Comparison of ENCODE assay signal across 8 cellular contexts in the genomic region with DNA sequence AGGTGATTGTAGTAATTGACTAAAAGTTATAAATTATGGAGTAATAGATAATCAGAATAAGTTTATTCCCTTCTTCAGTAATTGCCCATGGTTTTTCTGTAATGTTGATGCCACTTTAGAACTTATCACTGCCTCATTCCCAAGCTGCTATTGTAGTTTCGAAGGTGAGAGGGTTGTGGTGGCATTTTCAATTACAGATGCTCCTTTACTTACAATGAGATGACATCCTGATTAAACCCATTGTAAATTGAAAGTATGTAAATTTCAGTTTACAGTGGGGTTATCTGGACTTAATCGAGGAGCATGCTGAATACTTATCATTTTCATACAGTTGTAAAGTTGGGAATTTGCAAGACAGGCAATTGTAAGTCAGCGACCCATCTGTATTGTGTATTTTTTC. TPM values are rescaled to one million over a fixed set of nuclear protein-coding genes. Genes with fewer than 3 reads are reported as not detected.
A peak's percentile ranks its signal among the peaks of the same experiment; 100 is the strongest.
DNase-seq lines count a peak whose midpoint lies in the region; ATAC-seq and TF ChIP-seq lines count a peak whose summit lies in the region.

No MANE protein-coding gene starts in this region.

- H2AFZ ChIP-seq in Loucy (ENCODE audit: low read length): no peak overlapping the region

- H3K9me3 ChIP-seq in CD4-positive, alpha-beta memory T cell (ENCODE audit: control insufficient read depth in 1 of 2, low read length in 2 of 2): no peaks in the 10 kb centered on the region
- H3K9me3 ChIP-seq in Loucy (ENCODE audit: insufficient read depth, low read depth, low read length): no peaks in the 10 kb centered on the region

- no peak for DNase-seq in CD4-positive, alpha-beta memory T cell
- no peak for DNase-seq in effector memory CD8-positive, alpha-beta T cell
- DNase-seq in nephron progenitor cell (no peak), hypothalamus (lab: John Stamatoyannopoulos, UW) (no peak), NCI-H2107 treated with DMSO at 0.1 percent for 48 hours (lab: John Stamatoyannopoulos, UW; ENCODE audit: unreplicated experiment) (no peak)

- H3K4me1 ChIP-seq in CD4-positive, alpha-beta memory T cell (ENCODE audit: insufficient read depth, low read length): peaks cover 82% of the 10 kb centered on the region
- H3K4me1 ChIP-seq in Loucy (ENCODE audit: insufficient read depth, low read length, poor library complexity, severe bottlenecking): peaks cover 70% of the 10 kb centered on the region

- POLR2A ChIA-PET in CD4-positive, alpha-beta memory T cell (lab: Charles Lee; ENCODE audit: partially characterized antibody): interaction anchor here (1.8 to 14.2 kb wide), 4 partner anchors 12 to 30 kb away, joined by 4 to 453 read pairs (median 179); partner anchors contain the start of gene ANKRD12

- peaks cover 72% of the 10 kb centered on the region for H4K20me1 ChIP-seq in Loucy (ENCODE audit: insufficient read depth, low read length, poor library complexity, severe bottlenecking)

- H3K27me3 Mint-ChIP-seq in CD4-positive, alpha-beta memory T cell: no peaks in the 10 kb centered on the region
- H3K27me3 Mint-ChIP-seq in effector memory CD8-positive, alpha-beta T cell: no peaks in the 10 kb centered on the region
- peaks cover 3% of the 10 kb centered on the region for H3K27me3 Mint-ChIP-seq in nephron progenitor cell (ENCODE audit: low read depth, poor library complexity)

- CTCF ChIA-PET in CD4-positive, alpha-beta memory T cell (lab: Charles Lee; ENCODE audit: partially characterized antibody): interaction anchor here (1.0 to 4.6 kb wide), 6 partner anchors 11 to 36 kb away, joined by 3 to 67 read pairs (median 5); partner anchors contain the start of gene ANKRD12

- H3K4me2 ChIP-seq in Loucy (ENCODE audit: low read depth, low read length, poor library complexity, severe bottlenecking): peak overlapping the region; percentile 98

- intact Hi-C loops in CD4-positive, alpha-beta memory T cell (cut with micrococcal nuclease): no loop called here

- no peak for ATAC-seq in effector memory CD8-positive, alpha-beta T cell (replicated peaks)
- ATAC-seq in HG03354 (IDR thresholded peaks at IDR 0.05; ENCODE audit: poor library complexity, severe bottlenecking, unreplicated experiment) (no peak), HG03159 (IDR thresholded peaks at IDR 0.05; ENCODE audit: unreplicated experiment) (no peak)

- H3K36me3 ChIP-seq in CD4-positive, alpha-beta memory T cell (ENCODE audit: insufficient read depth, low read length): peaks cover 4% of the 10 kb centered on the region
- no peaks in the 10 kb centered on the region for H3K36me3 ChIP-seq in Loucy (ENCODE audit: insufficient read depth, low read length)

- no peaks in the 10 kb centered on the region for H3K9me2 ChIP-seq in Loucy (replicated peaks; ENCODE audit: low read depth, low read length)

- H3K9ac ChIP-seq in Loucy (ENCODE audit: low read depth, low read length, poor library complexity, severe bottlenecking): peak overlapping the region; percentile 84

- peak overlapping the region; percentile 82 for H3K27ac ChIP-seq in CD4-positive, alpha-beta memory T cell (ENCODE audit: low read depth, low read length)

- peak overlapping the region; percentile 89 to 96 (median 94) for H3K4me3 Mint-ChIP-seq in CD4-positive, alpha-beta memory T cell
- peak overlapping the region; percentile 95 to 96 for H3K4me3 Mint-ChIP-seq in effector memory CD8-positive, alpha-beta T cell
- peak overlapping the region; percentile 92 for H3K4me3 Mint-ChIP-seq in nephron progenitor cell

- H3K4me1 Mint-ChIP-seq in CD4-positive, alpha-beta memory T cell: peaks cover 58 to 91% (median 73%) of the 10 kb centered on the region in 4 donors
- H3K4me1 Mint-ChIP-seq in effector memory CD8-positive, alpha-beta T cell (ENCODE audit: low read depth in 2 of 2): peaks cover 65 to 78% of the 10 kb centered on the region in 2 donors
- peaks cover 82% of the 10 kb centered on the region for H3K4me1 Mint-ChIP-seq in nephron progenitor cell

- peak overlapping the region; percentile 90 to 99 (median 94) for H3K27ac Mint-ChIP-seq in CD4-positive, alpha-beta memory T cell
- peak overlapping the region; percentile 97 to 98 for H3K27ac Mint-ChIP-seq in effector memory CD8-positive, alpha-beta T cell
- no peak overlapping the region for H3K27ac Mint-ChIP-seq in nephron progenitor cell

- H3K27me3 ChIP-seq in CD4-positive, alpha-beta memory T cell (ENCODE audit: insufficient read depth, low read length): no peaks in the 10 kb centered on the region
- no peaks in the 10 kb centered on the region for H3K27me3 ChIP-seq in Loucy (ENCODE audit: insufficient read depth, low read length, poor library complexity, severe bottlenecking)

- peaks cover 84% of the 10 kb centered on the region for H3K79me2 ChIP-seq in Loucy (ENCODE audit: insufficient read depth, low read length)

- H3K36me3 Mint-ChIP-seq in CD4-positive, alpha-beta memory T cell: peaks cover 0 to 53% of the 10 kb centered on the region in 2 donors
- peaks cover 10% of the 10 kb centered on the region for H3K36me3 Mint-ChIP-seq in effector memory CD8-positive, alpha-beta T cell (ENCODE audit: insufficient read depth)
- H3K36me3 Mint-ChIP-seq in nephron progenitor cell (ENCODE audit: low read depth): peaks cover 13% of the 10 kb centered on the region

- H3K4me3 ChIP-seq in CD4-positive, alpha-beta memory T cell (ENCODE audit: low read length in 2 of 2): peak overlapping the region; percentile 40 to 81
- peak overlapping the region; percentile 86 for H3K4me3 ChIP-seq in Loucy (ENCODE audit: low read length, poor library complexity, severe bottlenecking)

- no peaks in the 10 kb centered on the region for H3K9me3 Mint-ChIP-seq in CD4-positive, alpha-beta memory T cell
- H3K9me3 Mint-ChIP-seq in effector memory CD8-positive, alpha-beta T cell: no peaks in the 10 kb centered on the region
- H3K9me3 Mint-ChIP-seq in nephron progenitor cell: no peaks in the 10 kb centered on the region

- TF ChIP-seq CTCF in Loucy (conservative IDR thresholded peaks at IDR 0.05; ENCODE audit: low read length) (no peak), nephron progenitor cell (IDR thresholded peaks at IDR 0.05) (no peak)

- no peaks in the 10 kb centered on the region for H3F3A ChIP-seq in Loucy (ENCODE audit: low read depth)

RNA-seq across cellular contexts. Expression of gene NDUFV2, which starts 2.9 kb away (rescaled TPM):
- 100 to 1,000 TPM; 135 TPM for total RNA-seq in CD4-positive, alpha-beta memory T cell
- polyA plus RNA-seq in CD4-positive, alpha-beta memory T cell: 100 to 1,000 TPM; 213 to 281 TPM

RNA-seq across cellular contexts. Expression of gene ANKRD12, which starts 31.2 kb away (rescaled TPM):
- 100 to 1,000 TPM; 262 to 280 TPM for total RNA-seq in CD4-positive, alpha-beta memory T cell
- 100 to 1,000 TPM in 1 of 2 donors, 10 to 100 TPM in 1; 10.7 to 141 TPM for polyA plus RNA-seq in CD4-positive, alpha-beta memory T cell
